16 cellular contexts compared by ENCODE assay signal in genomic region chr1:99673285-99673684, GRCh38. TPM values are rescaled to one million over a fixed set of nuclear protein-coding genes. Genes with fewer than 3 reads are reported as not detected.
"Had no signal": no experiment of that assay in that cellular context is flagged by ENCODE, and none has a peak within 500 bp of the region (broad histone marks: within the 10 kb centered on the region; RNA-seq: fewer than 3 reads in every experiment).

No MANE protein-coding gene starts in this region.

- H3K9me3 ChIP-seq: tibial artery had no signal

- H3K27me3 ChIP-seq: cardiac muscle cell, hepatocyte, tibial artery had no signal

- H3K27ac Mint-ChIP-seq: activated naive CD4-positive, alpha-beta T cell treated with anti-CD3 and anti-CD28 coated beads, Interleukin-2, amount 50 U/mL, for 72 hours; activated T-helper 1 cell treated with anti-CD3 and anti-CD28 coated beads, Interleukin-12 subunit alpha, Interleukin-12 subunit beta, Interleukin-2, Interleukin-4 antibody, amounts not matched to agents 30 ng/mL and 10 ng/mL and 1 ng/mL, durations not matched to agents 14 hours and 24 hours and 36 hours had no signal

- H3K4me3 ChIP-seq: cardiac muscle cell, dorsolateral prefrontal cortex, hepatocyte, tibial artery had no signal

- DNase-seq: activated CD4-positive, alpha-beta T cell treated with anti-CD3 and anti-CD28 coated beads, Interleukin-2, amount 50 U/mL, for 48 hours; activated gamma-delta T cell treated with Interleukin-2 at 50 U/mL for 16 hours; activated T-cell treated with anti-CD3 and anti-CD28 coated beads for 4 hours; amniotic stem cell; dorsolateral prefrontal cortex; stimulated activated CD4-positive, alpha-beta T cell treated with anti-CD3 and anti-CD28 coated beads, Interleukin-2, amount 100 ng/mL, for 24 hours; stimulated activated naive CD4-positive, alpha-beta T cell treated with Interleukin-2 at 50 U/mL for 16 hours; substantia nigra; tibial artery; WERI-Rb-1 had no signal

- ATAC-seq: activated naive CD4-positive, alpha-beta T cell treated with anti-CD3 and anti-CD28 coated beads, Interleukin-2, amount 50 U/mL, for 72 hours had no signal

- H3K36me3 ChIP-seq: cardiac muscle cell, tibial artery had no signal

- H3K4me3 Mint-ChIP-seq: activated T-helper 1 cell treated with anti-CD3 and anti-CD28 coated beads, Interleukin-12 subunit alpha, Interleukin-12 subunit beta, Interleukin-2, Interleukin-4 antibody, amounts not matched to agents 30 ng/mL and 10 ng/mL and 1 ng/mL, durations not matched to agents 14 hours and 24 hours and 36 hours; nephron had no signal

- H3K27ac ChIP-seq: cardiac muscle cell, dorsolateral prefrontal cortex, hepatocyte, tibial artery, WERI-Rb-1 had no signal

- H3K9me3 Mint-ChIP-seq: activated naive CD4-positive, alpha-beta T cell treated with anti-CD3 and anti-CD28 coated beads, Interleukin-2, amount 50 U/mL, for 72 hours; activated T-helper 1 cell treated with anti-CD3 and anti-CD28 coated beads, Interleukin-12 subunit alpha, Interleukin-12 subunit beta, Interleukin-2, Interleukin-4 antibody, amounts not matched to agents 30 ng/mL and 10 ng/mL and 1 ng/mL, durations not matched to agents 14 hours and 24 hours and 36 hours; nephron had no signal

- H3K36me3 Mint-ChIP-seq: activated naive CD4-positive, alpha-beta T cell treated with anti-CD3 and anti-CD28 coated beads, Interleukin-2, amount 50 U/mL, for 72 hours had no signal

RNA-seq across cellular contexts. Expression of gene PALMD, which starts 27.4 kb away (rescaled TPM):
- total RNA-seq: activated naive CD4-positive, alpha-beta T cell treated with anti-CD3 and anti-CD28 coated beads, Interleukin-2, amount 50 U/mL, for 72 hours; activated T-helper 1 cell treated with anti-CD3 and anti-CD28 coated beads, Interleukin-12 subunit alpha, Interleukin-12 subunit beta, Interleukin-2, Interleukin-4 antibody, amounts not matched to agents 30 ng/mL and 10 ng/mL and 1 ng/mL, durations not matched to agents 14 hours and 24 hours and 36 hours; T-helper 2 cell treated with Interferon-gamma antibody and Interleukin-4, amounts not matched to agents 100 ng/mL and 5 ng/mL, for 36 hours had no signal
